15 cellular contexts compared by ENCODE assay signal in the genomic region with DNA sequence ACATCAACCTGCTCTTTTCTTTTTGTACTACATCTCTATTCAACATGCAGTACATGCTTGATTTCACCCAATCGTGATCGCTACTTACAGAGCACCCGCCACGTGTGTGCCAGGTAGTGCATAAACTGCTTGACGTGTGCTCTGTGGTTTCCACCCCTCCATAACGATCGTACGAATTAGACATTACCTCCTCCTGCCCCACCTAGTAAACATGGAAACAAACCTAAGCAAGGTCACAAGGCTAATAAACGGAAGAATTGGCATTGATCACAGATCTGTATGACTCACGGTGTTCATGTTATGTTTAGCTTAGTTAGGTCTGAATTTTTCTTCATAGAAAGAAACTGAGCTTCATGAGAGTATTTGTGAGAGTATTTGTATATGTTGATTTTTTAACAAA.
"Had no signal": no experiment of that assay in that cellular context is flagged by ENCODE, and none has a peak within 500 bp of the region (broad histone marks: within the 10 kb centered on the region; RNA-seq: fewer than 3 reads in every experiment).

No MANE protein-coding gene starts in this region.

- DNase-seq: activated CD4-positive, alpha-beta T cell treated with anti-CD3 and anti-CD28 coated beads for 1 hour; activated CD4-positive, alpha-beta T cell treated with anti-CD3 and anti-CD28 coated beads, Interleukin-2, amount 50 U/mL, for 48 hours; activated effector memory CD4-positive, alpha-beta T cell treated with anti-CD3 and anti-CD28 coated beads, Interleukin-2, amount 50 U/mL, for 16 hours; activated T-cell treated with anti-CD3 and anti-CD28 coated beads, Interleukin-2, amount 50 U/mL, for 4 hours; amygdala; cerebellar nuclear complex; dorsolateral prefrontal cortex; esophagus squamous epithelium; gastrocnemius medialis; heart right ventricle; kidney; thyroid gland; uterus had no signal

- H3K4me2 ChIP-seq: neural progenitor cell had no signal

- H3K27ac ChIP-seq: esophagus squamous epithelium, gastrocnemius medialis, heart right ventricle, neural progenitor cell, thyroid gland, uterus had no signal

- H3K4me3 Mint-ChIP-seq: activated T-cell treated with anti-CD3 and anti-CD28 coated beads, Interleukin-2, amount 50 U/mL, for 4 hours; neural progenitor cell had no signal

- H3K27me3 ChIP-seq: dorsolateral prefrontal cortex, esophagus squamous epithelium, gastrocnemius medialis, heart right ventricle, neural progenitor cell, thyroid gland, uterus had no signal

- ATAC-seq: activated naive CD4-positive, alpha-beta T cell treated with anti-CD3 and anti-CD28 coated beads, Interleukin-2, amount 50 U/mL, for 72 hours; activated T-cell treated with anti-CD3 and anti-CD28 coated beads, Interleukin-2, amount 50 U/mL, for 4 hours; gastrocnemius medialis; heart right ventricle had no signal

- H3K36me3 ChIP-seq: esophagus squamous epithelium, gastrocnemius medialis, heart right ventricle, neural progenitor cell, thyroid gland, uterus had no signal

- H3K9me3 ChIP-seq: esophagus squamous epithelium, gastrocnemius medialis, heart right ventricle, thyroid gland, uterus had no signal

- H3K4me3 ChIP-seq: dorsolateral prefrontal cortex, esophagus squamous epithelium, gastrocnemius medialis, heart right ventricle, neural progenitor cell, thyroid gland, uterus had no signal

- H3K27ac Mint-ChIP-seq: activated naive CD4-positive, alpha-beta T cell treated with anti-CD3 and anti-CD28 coated beads, Interleukin-2, amount 50 U/mL, for 72 hours; neural progenitor cell had no signal

- FAIRE-seq: kidney had no signal

- H3K36me3 Mint-ChIP-seq: activated naive CD4-positive, alpha-beta T cell treated with anti-CD3 and anti-CD28 coated beads, Interleukin-2, amount 50 U/mL, for 72 hours had no signal

- H3K9ac ChIP-seq: neural progenitor cell had no signal

- H3K4me1 ChIP-seq: thyroid gland, uterus had no signal

- H3K9me3 Mint-ChIP-seq: activated naive CD4-positive, alpha-beta T cell treated with anti-CD3 and anti-CD28 coated beads, Interleukin-2, amount 50 U/mL, for 72 hours; activated T-cell treated with anti-CD3 and anti-CD28 coated beads, Interleukin-2, amount 50 U/mL, for 4 hours; neural progenitor cell had no signal

- H2AFZ ChIP-seq: neural progenitor cell had no signal
